Comparison of ENCODE assay signal across 6 cellular contexts in genomic region chr1:153679337-153680119, GRCh38.
A peak's percentile ranks its signal among the peaks of the same experiment; 100 is the strongest.
DNase-seq lines count a peak whose midpoint lies in the region; TF ChIP-seq lines count a peak whose summit lies in the region.

No MANE protein-coding gene starts in this region.

- peaks cover 19% of the 10 kb centered on the region for H3K4me1 Mint-ChIP-seq in stimulated activated naive CD8-positive, alpha-beta T cell treated with anti-CD3 and anti-CD28 coated beads, Interleukin-15, Interleukin-2, amounts not matched to agents 100 ng/mL and 50 ng/mL, for 24 hours (ENCODE audit: low read depth)

- H3K9me2 ChIP-seq in SU-DHL-6 (replicated peaks; ENCODE audit: insufficient read depth, low read length): no peaks in the 10 kb centered on the region

- peak overlapping the region; percentile 50 for H3K4me3 Mint-ChIP-seq in stimulated activated naive CD8-positive, alpha-beta T cell treated with anti-CD3 and anti-CD28 coated beads, Interleukin-15, Interleukin-2, amounts not matched to agents 100 ng/mL and 50 ng/mL, for 24 hours

- H3K36me3 Mint-ChIP-seq in stimulated activated naive CD8-positive, alpha-beta T cell treated with anti-CD3 and anti-CD28 coated beads, Interleukin-15, Interleukin-2, amounts not matched to agents 100 ng/mL and 50 ng/mL, for 24 hours (ENCODE audit: low read depth): no peaks in the 10 kb centered on the region

- H3K9ac ChIP-seq in SU-DHL-6 (ENCODE audit: low read length): no peak overlapping the region

- DNase-seq in AG20443 (ENCODE audit: low spot score): peak; percentile 35
- peak in 1 of 2 donors; percentile 41 for DNase-seq in foreskin fibroblast
- DNase-seq in anterior cingulate cortex (lab: John Stamatoyannopoulos, UW): no peak
- no peak for DNase-seq in GOT3 (lab: John Stamatoyannopoulos, UW)

- TF ChIP-seq CTCF in SU-DHL-6 (IDR thresholded peaks at IDR 0.05; ENCODE audit: insufficient read depth, low read length, poor library complexity, severe bottlenecking) (no peak), foreskin fibroblast (IDR thresholded peaks at IDR 0.05; ENCODE audit: low read depth, low read length) (no peak)

- no peak overlapping the region for H3K27ac ChIP-seq in SU-DHL-6 (ENCODE audit: low read depth, low read length)

- no peak overlapping the region for H2AFZ ChIP-seq in SU-DHL-6 (ENCODE audit: low read depth, low read length, severe bottlenecking)

- H3K4me3 ChIP-seq in SU-DHL-6 (ENCODE audit: insufficient read depth, low read length, poor library complexity, severe bottlenecking) (no peak overlapping the region), foreskin fibroblast (ENCODE audit: low read depth in 1 of 2, low read length in 2 of 2) (peak overlapping the region; percentile 13 to 31)

- peak overlapping the region; percentile 15 for H3K4me2 ChIP-seq in SU-DHL-6 (ENCODE audit: low read depth, low read length, poor library complexity, severe bottlenecking)

- no peaks in the 10 kb centered on the region for H3K27me3 ChIP-seq in SU-DHL-6 (ENCODE audit: low read length)

- no peak overlapping the region for H3K27ac Mint-ChIP-seq in stimulated activated naive CD8-positive, alpha-beta T cell treated with anti-CD3 and anti-CD28 coated beads, Interleukin-15, Interleukin-2, amounts not matched to agents 100 ng/mL and 50 ng/mL, for 24 hours

- no peaks in the 10 kb centered on the region for H3K9me3 ChIP-seq in SU-DHL-6 (ENCODE audit: insufficient read depth, low read length)

- no peaks in the 10 kb centered on the region for H3F3A ChIP-seq in SU-DHL-6 (ENCODE audit: insufficient read depth)

- H3K27me3 Mint-ChIP-seq in stimulated activated naive CD8-positive, alpha-beta T cell treated with anti-CD3 and anti-CD28 coated beads, Interleukin-15, Interleukin-2, amounts not matched to agents 100 ng/mL and 50 ng/mL, for 24 hours: peaks cover 53% of the 10 kb centered on the region

- no peaks in the 10 kb centered on the region for H4K20me1 ChIP-seq in SU-DHL-6 (ENCODE audit: low read depth, low read length)

- H3K36me3 ChIP-seq in SU-DHL-6 (ENCODE audit: low read length): no peaks in the 10 kb centered on the region

- H3K79me2 ChIP-seq in SU-DHL-6 (ENCODE audit: insufficient read depth, low read length): no peaks in the 10 kb centered on the region

- no peaks in the 10 kb centered on the region for H3K9me3 Mint-ChIP-seq in stimulated activated naive CD8-positive, alpha-beta T cell treated with anti-CD3 and anti-CD28 coated beads, Interleukin-15, Interleukin-2, amounts not matched to agents 100 ng/mL and 50 ng/mL, for 24 hours
